12 cellular contexts compared by ENCODE assay signal in the genomic region with DNA sequence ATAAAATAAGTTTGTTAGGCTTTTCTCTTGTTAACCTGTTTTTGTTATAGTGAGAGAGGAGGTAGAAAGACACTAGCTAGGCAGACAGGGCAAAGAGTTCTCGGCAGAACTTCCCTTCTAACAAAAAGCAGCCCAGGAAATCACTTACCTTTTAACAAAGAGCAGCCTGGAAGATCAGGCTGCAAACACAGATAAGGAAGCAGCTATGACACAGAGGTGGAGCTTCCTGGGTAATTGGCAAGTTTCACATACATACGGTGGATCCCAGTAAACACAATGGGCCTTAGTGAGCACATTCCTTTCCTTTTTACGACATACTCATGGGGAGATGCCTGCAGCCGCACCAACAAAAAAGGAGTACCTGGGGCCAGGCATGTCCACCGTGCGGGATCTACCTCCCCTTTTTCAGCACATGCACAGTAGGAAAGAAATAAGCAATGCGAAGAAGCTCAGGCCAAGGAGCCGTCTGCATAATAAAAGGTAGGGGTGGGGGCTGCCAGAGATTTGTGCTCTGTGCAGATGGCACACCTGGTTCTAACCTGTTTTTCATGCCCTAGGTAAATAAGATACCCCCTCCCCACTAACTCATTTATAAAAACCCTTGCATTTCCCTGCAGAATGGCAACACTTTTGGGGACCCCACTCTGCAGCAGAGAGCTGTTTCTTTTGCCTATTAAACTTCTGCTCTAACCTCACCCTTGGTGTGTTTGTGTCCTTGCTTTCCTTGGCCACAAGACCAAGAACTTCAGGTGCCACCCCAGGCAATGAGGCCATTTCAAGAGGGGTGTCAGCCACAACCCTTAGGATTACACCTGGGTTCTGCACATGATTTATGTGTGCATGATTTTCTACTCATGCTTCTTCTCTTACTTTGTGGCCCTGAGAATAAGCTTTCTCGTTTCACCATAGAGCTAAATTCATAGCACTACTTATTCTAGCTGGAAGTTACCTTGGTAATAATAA. TPM values are rescaled to one million over a fixed set of nuclear protein-coding genes. Genes with fewer than 3 reads are reported as not detected.
DNase-seq lines count a peak whose midpoint lies in the region; ATAC-seq and TF ChIP-seq lines count a peak whose summit lies in the region.
"Had no signal": no experiment of that assay in that cellular context is flagged by ENCODE, and none has a peak within 500 bp of the region (broad histone marks: within the 10 kb centered on the region; RNA-seq: fewer than 3 reads in every experiment).

No MANE protein-coding gene starts in this region.

- H3K27me3 ChIP-seq in H7 (ENCODE audit: control insufficient read depth, insufficient read depth, low read length): no peaks in the 10 kb centered on the region
- H3K27me3 ChIP-seq in RWPE2 (ENCODE audit: insufficient read depth, poor library complexity, severe bottlenecking): no peaks in the 10 kb centered on the region
- H3K27me3 ChIP-seq in thyroid gland: no peaks in the 10 kb centered on the region

- H3K36me3 ChIP-seq in H7 (replicated peaks; ENCODE audit: control insufficient read depth, insufficient read depth, low read length) (no peaks in the 10 kb centered on the region), RWPE2 (ENCODE audit: low read depth) (no peaks in the 10 kb centered on the region), thyroid gland (no peaks in the 10 kb centered on the region)

- H3K9me3 ChIP-seq in RWPE2 (ENCODE audit: severe bottlenecking) (no peaks in the 10 kb centered on the region), thyroid gland (no peaks in the 10 kb centered on the region)

- WGBS in thyroid gland, 2 donors: 59 to 64% methylated on average over 9 of the region's 9 CpGs

- DNase-seq in H7 (peak; percentile 52), RWPE2 (ENCODE audit: low spot score) (peak; percentile 49), fibroblast of villous mesenchyme (ENCODE audit: low read depth) (peak; percentile 35), omental fat pad (ENCODE audit: low spot score) (no peak), thyroid gland (no peak), NCI-H774 (lab: John Stamatoyannopoulos, UW) (no peak)
- DNase-seq in activated CD4-positive, CD25-positive, alpha-beta regulatory T cell treated with anti-CD3 and anti-CD28 coated beads, Interleukin-2, amount 50 U/mL, for 72 hours: no peak
- DNase-seq: activated CD4-positive, alpha-beta T cell treated with anti-CD3 and anti-CD28 coated beads, Interleukin-2, amount 50 U/mL, for 1 hour; amygdala; COR-L47; KG1 had no signal

- H3K4me3 ChIP-seq in H7 (ENCODE audit: insufficient read depth, low read depth, low read length): no peak overlapping the region
- H3K4me3 ChIP-seq in RWPE2 (ENCODE audit: severe bottlenecking): peak overlapping the region; percentile 18
- no peak overlapping the region for H3K4me3 ChIP-seq in fibroblast of villous mesenchyme (ENCODE audit: low read depth, low read length)
- H3K4me3 ChIP-seq in thyroid gland (replicated peaks in 1 of 3): no peak overlapping the region

- peak; percentile 89 for ATAC-seq in RWPE2 (ENCODE audit: low read depth)
- ATAC-seq in omental fat pad (ENCODE audit: low FRiP score): peak; percentile 66
- ATAC-seq in GM18907 (IDR thresholded peaks at IDR 0.05; ENCODE audit: unreplicated experiment): no peak

- intact Hi-C loops in thyroid gland (cut with DNase I): no loop called here

- H3K27ac ChIP-seq in RWPE2 (ENCODE audit: poor library complexity, severe bottlenecking): peak overlapping the region; percentile 99
- H3K27ac ChIP-seq in thyroid gland: no peak overlapping the region

- TF ChIP-seq CTCF in RWPE2 (IDR thresholded peaks at IDR 0.05; ENCODE audit: poor library complexity, severe bottlenecking) (no peak), fibroblast of villous mesenchyme (IDR thresholded peaks at IDR 0.05; ENCODE audit: insufficient read depth, low read depth, low read length) (no peak), omental fat pad (IDR thresholded peaks at IDR 0.05) (no peak), thyroid gland (IDR thresholded peaks at IDR 0.05) (no peak)

- H3K4me1 ChIP-seq in RWPE2 (ENCODE audit: insufficient read depth, poor library complexity, severe bottlenecking) (peaks cover 31% of the 10 kb centered on the region), thyroid gland (no peaks in the 10 kb centered on the region)

- TF ChIP-seq POLR2A in thyroid gland (IDR thresholded peaks at IDR 0.05): no peak

RNA-seq across cellular contexts. Expression of a gene that starts 26.5 kb away (rescaled TPM):
- 290 and 338 TPM in 2 replicates for total RNA-seq in H7 (2014; rRNA removed; shearing (Covaris generic))
- 164 and 189 TPM in 2 replicates for total RNA-seq in fibroblast of villous mesenchyme
- total RNA-seq in omental fat pad: 100 to 1,000 TPM; 152 to 266 (median 192) TPM
- 100 to 1,000 TPM; 119 to 178 (median 136) TPM for total RNA-seq in thyroid gland

RNA-seq across cellular contexts. Expression of a gene that starts 27.0 kb away (rescaled TPM):
- 2.7 and 3.2 TPM in 2 replicates for total RNA-seq in H7 (2014; rRNA removed; shearing (Covaris generic))
- total RNA-seq in fibroblast of villous mesenchyme (12.6 and 14.7 TPM in 2 replicates), omental fat pad (10 to 100 TPM; 15.9 to 18.5 (median 17.4) TPM), thyroid gland (10 to 100 TPM; 18.3 to 33.1 (median 22.0) TPM)

Comparison
In these comparisons a context has a peak if more than half of its experiments do, and no peak if none do; other contexts are left out.
1. DNase-seq: peak in H7 (single experiment), RWPE2 (single experiment) and fibroblast of villous mesenchyme (single experiment); none in omental fat pad (single experiment), thyroid gland (0 of 2), activated CD4-positive, CD25-positive, alpha-beta regulatory T cell treated with anti-CD3 and anti-CD28 coated beads, Interleukin-2, amount 50 U/mL, for 72 hours (single experiment) and NCI-H774 (single experiment).